In genomic region chr11:86056262-86056911, GRCh38 we compare ENCODE assay signal across 1 cellular context.
TF ChIP-seq lines count a peak whose summit lies in the region.

No MANE protein-coding gene starts in this region.

TF ChIP-seq in GM12878, 131 proteins besides CTCF, POLR2A, EP300 and RAD21:
- TF ChIP-seq RUNX3 (IDR thresholded peaks at IDR 0.05; ENCODE audit: low read length) (peak; percentile 51; the same call in 1 of the 2 replicates), ZNF24 (IDR thresholded peaks at IDR 0.05) (0 out of 2 replicates have a peak, but pooled peaks have one; percentile 12), JUNB (IDR thresholded peaks at IDR 0.05) (peak; percentile 32; the same call in 1 of the 2 replicates), HDAC2 (IDR thresholded peaks at IDR 0.05) (no peak), IKZF1 (conservative IDR thresholded peaks at IDR 0.05) (peak; percentile 25; the same call in 1 of the 2 replicates), RELB (IDR thresholded peaks at IDR 0.05; ENCODE audit: low read depth) (0 out of 2 replicates have a peak, but pooled peaks have one; percentile 32), ATF7 (IDR thresholded peaks at IDR 0.05; ENCODE audit: low read depth) (peak; percentile 70), FOXM1 (IDR thresholded peaks at IDR 0.05; ENCODE audit: low read depth, low read length) (no peak), IKZF2 (IDR thresholded peaks at IDR 0.05) (peak in 1 of 2 experiments; percentile 42; a peak in 2 of 4 replicates), STAT1 (conservative IDR thresholded peaks at IDR 0.05) (no peak), NFIC (IDR thresholded peaks at IDR 0.05; ENCODE audit: low read depth, low read length) (0 out of 2 replicates have a peak, but pooled peaks have one; percentile 44), MEF2B (IDR thresholded peaks at IDR 0.05; ENCODE audit: partially characterized antibody, poor library complexity, severe bottlenecking) (peak; percentile 59), ZNF207 (IDR thresholded peaks at IDR 0.05; ENCODE audit: borderline replicate concordance) (no peak)
TF ChIP-seq in GM12878: peak in this region for 9.
